8 cellular contexts compared by ENCODE assay signal in the genomic region with DNA sequence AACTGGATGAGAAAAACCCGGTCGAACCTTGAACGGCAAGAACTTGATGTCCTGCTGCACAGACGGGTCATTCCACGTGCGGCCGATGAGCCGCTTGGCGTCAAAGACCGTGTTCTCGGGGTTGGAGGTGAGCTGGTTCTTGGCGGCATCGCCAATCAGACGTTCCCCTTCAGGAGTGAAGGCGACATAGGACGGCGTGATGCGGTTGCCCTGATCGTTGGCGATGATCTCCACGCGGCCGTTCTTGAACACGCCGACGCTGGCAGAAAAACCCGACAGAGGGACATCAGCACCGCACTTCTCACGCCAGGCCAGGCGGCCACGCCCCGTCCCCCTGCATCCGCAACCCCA. TPM values are rescaled to one million over a fixed set of nuclear protein-coding genes. Genes with fewer than 3 reads are reported as not detected.
A peak's percentile ranks its signal among the peaks of the same experiment; 100 is the strongest.
DNase-seq lines count a peak whose midpoint lies in the region; ATAC-seq, FAIRE-seq and TF ChIP-seq lines count a peak whose summit lies in the region.

No MANE protein-coding gene starts in this region.

- H3K9me3 Mint-ChIP-seq in natural killer cell treated with Interleukin-12 subunit alpha and Interleukin-12 subunit beta and Interleukin-15 and Interleukin-18, amount 100 ng/mL, for 72 hours = no peaks in the 10 kb centered on the region

- H3K27ac Mint-ChIP-seq in natural killer cell treated with Interleukin-12 subunit alpha and Interleukin-12 subunit beta and Interleukin-15 and Interleukin-18, amount 100 ng/mL, for 72 hours = peak overlapping the region; percentile 94 to 97

- no peak for FAIRE-seq in urothelium cell line (lab: Jason Lieb, UNC)

- H3K27ac ChIP-seq in VCaP = peak overlapping the region; percentile 91
- peak overlapping the region; percentile 96 for H3K27ac ChIP-seq in epithelial cell of prostate

- no peak for TF ChIP-seq CTCF in VCaP (conservative IDR thresholded peaks at IDR 0.05)

- no peaks in the 10 kb centered on the region for H3K27me3 Mint-ChIP-seq in natural killer cell treated with Interleukin-12 subunit alpha and Interleukin-12 subunit beta and Interleukin-15 and Interleukin-18, amount 100 ng/mL, for 72 hours

- H3K4me3 Mint-ChIP-seq in natural killer cell treated with Interleukin-12 subunit alpha and Interleukin-12 subunit beta and Interleukin-15 and Interleukin-18, amount 100 ng/mL, for 72 hours = peak overlapping the region; percentile 96

- peak; percentile 9 for ATAC-seq in HG03103 (IDR thresholded peaks at IDR 0.05; ENCODE audit: low read depth, unreplicated experiment)
- ATAC-seq in natural killer cell treated with Interleukin-12 subunit alpha and Interleukin-12 subunit beta and Interleukin-15 and Interleukin-18, amount 100 ng/mL, for 72 hours = peak; percentile 13 to 17

- DNase-seq in activated T-cell treated with anti-CD3 and anti-CD28 coated beads for 1 hour (ENCODE audit: low read depth) (peak; percentile 24), activated T-cell treated with anti-CD3 and anti-CD28 coated beads for 4 hours (no peak), epithelial cell of prostate (ENCODE audit: low read depth, low spot score) (no peak), urothelium cell line (ENCODE audit: low spot score) (peak; percentile 7), NCI-H1092 (lab: John Stamatoyannopoulos, UW) (no peak)
- DNase-seq in natural killer cell treated with Interleukin-12 subunit alpha and Interleukin-12 subunit beta and Interleukin-15 and Interleukin-18, amount 100 ng/mL, for 72 hours (ENCODE audit: low spot score) = no peak

- peaks cover 44 to 45% of the 10 kb centered on the region in 2 donors for H3K4me1 Mint-ChIP-seq in natural killer cell treated with Interleukin-12 subunit alpha and Interleukin-12 subunit beta and Interleukin-15 and Interleukin-18, amount 100 ng/mL, for 72 hours (ENCODE audit: low read depth in 2 of 2)

- H3K36me3 Mint-ChIP-seq in natural killer cell treated with Interleukin-12 subunit alpha and Interleukin-12 subunit beta and Interleukin-15 and Interleukin-18, amount 100 ng/mL, for 72 hours = peaks cover 28% of the 10 kb centered on the region

RNA-seq across cellular contexts. Expression of a gene that starts 0.5 kb away (rescaled TPM):
- total RNA-seq in natural killer cell treated with Interleukin-12 subunit alpha and Interleukin-12 subunit beta and Interleukin-15 and Interleukin-18, amount 100 ng/mL, for 72 hours = 100 to 1,000 TPM; 319 to 344 TPM

RNA-seq across cellular contexts. Expression of a gene that starts 21.0 kb away (rescaled TPM):
- total RNA-seq in natural killer cell treated with Interleukin-12 subunit alpha and Interleukin-12 subunit beta and Interleukin-15 and Interleukin-18, amount 100 ng/mL, for 72 hours = 10 to 100 TPM; 57.8 to 71.7 TPM

RNA-seq across cellular contexts. Expression of a gene that starts 40.3 kb away (rescaled TPM):
- 10 to 100 TPM; 24.1 to 36.7 TPM for total RNA-seq in natural killer cell treated with Interleukin-12 subunit alpha and Interleukin-12 subunit beta and Interleukin-15 and Interleukin-18, amount 100 ng/mL, for 72 hours

RNA-seq across cellular contexts. Expression of a gene that starts 51.0 kb away (rescaled TPM):
- 10 to 100 TPM; 47.5 to 50.5 TPM for total RNA-seq in natural killer cell treated with Interleukin-12 subunit alpha and Interleukin-12 subunit beta and Interleukin-15 and Interleukin-18, amount 100 ng/mL, for 72 hours

Comparison
In these comparisons a context has a peak if more than half of its experiments do, and no peak if none do; other contexts are left out.
1. DNase-seq: peak in activated T-cell treated with anti-CD3 and anti-CD28 coated beads for 1 hour (single experiment) and urothelium cell line (single experiment); none in activated T-cell treated with anti-CD3 and anti-CD28 coated beads for 4 hours (single experiment), epithelial cell of prostate (single experiment), natural killer cell treated with Interleukin-12 subunit alpha and Interleukin-12 subunit beta and Interleukin-15 and Interleukin-18, amount 100 ng/mL, for 72 hours (single experiment) and NCI-H1092 (single experiment).